Comparison of ENCODE assay signal across 1 cellular context in genomic region chr6:46794068-46794467, GRCh38.
A peak's percentile ranks its signal among the peaks of the same experiment; 100 is the strongest.
TF ChIP-seq lines count a peak whose summit lies in the region.

No MANE protein-coding gene starts in this region.

TF ChIP-seq in HEK293, 187 proteins besides CTCF, POLR2A, EP300 and RAD21 (continued from another document):
- TF ChIP-seq ZBTB48 (tag by site-specific recombination; IDR thresholded peaks at IDR 0.05) = no peak
- TF ChIP-seq WT1 (tag by site-specific recombination; IDR thresholded peaks at IDR 0.05) = no peak
- TF ChIP-seq SCRT2 (tag by site-specific recombination; IDR thresholded peaks at IDR 0.05) = peak; percentile 89
- no peak for TF ChIP-seq SP7 (tag by site-specific recombination; IDR thresholded peaks at IDR 0.05)
- no peak for TF ChIP-seq ZNF555 (tag by site-specific recombination; conservative IDR thresholded peaks at IDR 0.05)
